Comparison of ENCODE assay signal across 30 cellular contexts in genomic region chr4:66373268-66373667, GRCh38.
DNase-seq lines count a peak whose midpoint lies in the region; ATAC-seq and TF ChIP-seq lines count a peak whose summit lies in the region.
"Had no signal": no experiment of that assay in that cellular context is flagged by ENCODE, and none has a peak within 500 bp of the region (broad histone marks: within the 10 kb centered on the region; RNA-seq: fewer than 3 reads in every experiment).

No MANE protein-coding gene starts in this region.

- no peak overlapping the region for H3K4me2 ChIP-seq in osteoblast (ENCODE audit: insufficient read depth, low read length)
- H3K4me2 ChIP-seq: A549; BLaER1; BLaER1 treated with 17β-estradiol and CSF1 and Interleukin-3, amounts not matched to agents 10 nM and 100 nM had no signal

- H4K20me1 ChIP-seq in osteoblast (ENCODE audit: insufficient read depth, low read length), result no peaks in the 10 kb centered on the region
- H4K20me1 ChIP-seq: BLaER1; BLaER1 treated with 17β-estradiol and CSF1 and Interleukin-3, amounts not matched to agents 10 nM and 100 nM had no signal

- H3K4me1 ChIP-seq in osteoblast (ENCODE audit: insufficient read depth, low read length), result no peaks in the 10 kb centered on the region
- no peaks in the 10 kb centered on the region for H3K4me1 ChIP-seq in effector memory CD4-positive, alpha-beta T cell (ENCODE audit: control insufficient read depth, insufficient read depth, low read length, poor library complexity, severe bottlenecking)
- H3K4me1 ChIP-seq: A549; BE2C; BLaER1; BLaER1 treated with 17β-estradiol and CSF1 and Interleukin-3, amounts not matched to agents 10 nM and 100 nM; Caco-2 had no signal

- H2AFZ ChIP-seq in osteoblast (ENCODE audit: low read length), result no peak overlapping the region

- no peaks in the 10 kb centered on the region for H3K79me2 ChIP-seq in osteoblast (ENCODE audit: insufficient read depth, low read length)

- TF ChIP-seq CTCF in fibroblast of pulmonary artery (IDR thresholded peaks at IDR 0.05; ENCODE audit: low read length, missing control alignments) (no peak), fibroblast of the aortic adventitia (IDR thresholded peaks at IDR 0.05; ENCODE audit: insufficient read depth, low read length) (no peak), osteoblast (IDR thresholded peaks at IDR 0.05; ENCODE audit: extremely low read depth, low read depth, low read length) (no peak)

- DNase-seq in fibroblast of pulmonary artery (ENCODE audit: low read depth) (peak; percentile 8), fibroblast of the aortic adventitia (ENCODE audit: low read depth) (peak; percentile 56), osteoblast (ENCODE audit: insufficient read length, low spot score, missing footprints) (peak; percentile 35), Right ventricle myocardium inferior (ENCODE audit: missing footprints) (no peak)
- DNase-seq in effector memory CD4-positive, alpha-beta T cell, result no peak
- DNase-seq: 8988T; ACHN; AML-193; BE2C; C1 segment of cervical spinal cord; Caco-2; Calu3; CD4-positive, alpha-beta memory T cell; CD4-positive, alpha-beta T cell; CD4-positive, CD25-positive, alpha-beta regulatory T cell; CD8-positive, alpha-beta memory T cell; CD8-positive, alpha-beta T cell; COR-L47; DMS 273 treated with DMSO at 0.1 percent for 48 hours; DMS153; DMS53; DMS79; DMS79 treated with DMSO at 0.1 percent for 48 hours; DND-41 had no signal

- H3K27me3 ChIP-seq in osteoblast (ENCODE audit: insufficient read depth, low read length), result no peaks in the 10 kb centered on the region
- no peaks in the 10 kb centered on the region for H3K27me3 ChIP-seq in effector memory CD4-positive, alpha-beta T cell (replicated peaks; ENCODE audit: control insufficient read depth, insufficient read depth, low read length, poor library complexity, severe bottlenecking)
- H3K27me3 ChIP-seq: BE2C; BLaER1; BLaER1 treated with 17β-estradiol and CSF1 and Interleukin-3, amounts not matched to agents 10 nM and 100 nM had no signal

- intact Hi-C loops in Right ventricle myocardium inferior (cut with DNase I), result no loop called here

- ATAC-seq in Right ventricle myocardium inferior (no peak), HG02885 (IDR thresholded peaks at IDR 0.05; ENCODE audit: poor library complexity, unreplicated experiment) (no peak)
- ATAC-seq: A549; CD8-positive, alpha-beta T cell had no signal

- no peaks in the 10 kb centered on the region for H3K9me3 ChIP-seq in osteoblast (ENCODE audit: low read depth, low read length)
- H3K9me3 ChIP-seq in effector memory CD4-positive, alpha-beta T cell (ENCODE audit: control insufficient read depth, low read length), result no peaks in the 10 kb centered on the region
- H3K9me3 ChIP-seq: A549; BE2C; BLaER1; BLaER1 treated with 17β-estradiol and CSF1 and Interleukin-3, amounts not matched to agents 10 nM and 100 nM; Caco-2 had no signal

- no peaks in the 10 kb centered on the region for H3K36me3 ChIP-seq in osteoblast (ENCODE audit: insufficient read depth, low read length)
- no peaks in the 10 kb centered on the region for H3K36me3 ChIP-seq in effector memory CD4-positive, alpha-beta T cell (ENCODE audit: control insufficient read depth, insufficient read depth, low read length)
- H3K36me3 ChIP-seq: BE2C; BLaER1; BLaER1 treated with 17β-estradiol and CSF1 and Interleukin-3, amounts not matched to agents 10 nM and 100 nM had no signal

- H3K4me3 ChIP-seq in fibroblast of pulmonary artery (replicated peaks; ENCODE audit: low read depth, low read length), result no peak overlapping the region
- no peak overlapping the region for H3K4me3 ChIP-seq in fibroblast of the aortic adventitia (ENCODE audit: low read depth, low read length)
- H3K4me3 ChIP-seq in osteoblast (ENCODE audit: insufficient read depth, low read length), result no peak overlapping the region
- H3K4me3 ChIP-seq in effector memory CD4-positive, alpha-beta T cell (ENCODE audit: insufficient read depth, low read depth, low read length, poor library complexity, severe bottlenecking), result no peak overlapping the region
- H3K4me3 ChIP-seq: A549; BLaER1; BLaER1 treated with 17β-estradiol and CSF1 and Interleukin-3, amounts not matched to agents 10 nM and 100 nM had no signal

- H3K27ac ChIP-seq in osteoblast (ENCODE audit: low read depth, low read length), result no peak overlapping the region
- H3K27ac ChIP-seq in effector memory CD4-positive, alpha-beta T cell (ENCODE audit: insufficient read depth, low read length, poor library complexity, severe bottlenecking), result no peak overlapping the region
- H3K27ac ChIP-seq: 22Rv1; A549; BLaER1; BLaER1 treated with 17β-estradiol and CSF1 and Interleukin-3, amounts not matched to agents 10 nM and 100 nM; C4-2B had no signal

Comparison
In these comparisons a context has a peak if more than half of its experiments do, and no peak if none do; other contexts are left out.
1. DNase-seq: peak in fibroblast of pulmonary artery (single experiment), fibroblast of the aortic adventitia (single experiment) and osteoblast (single experiment); none in Right ventricle myocardium inferior (single experiment) and effector memory CD4-positive, alpha-beta T cell (0 of 3).